Comparison of ENCODE assay signal across 9 cellular contexts in genomic region chr2:113167115-113167932, GRCh38. TPM values are rescaled to one million over a fixed set of nuclear protein-coding genes. Genes with fewer than 3 reads are reported as not detected.
A peak's percentile ranks its signal among the peaks of the same experiment; 100 is the strongest.
DNase-seq lines count a peak whose midpoint lies in the region; ATAC-seq and TF ChIP-seq lines count a peak whose summit lies in the region.
"Had no signal": no experiment of that assay in that cellular context is flagged by ENCODE, and none has a peak within 500 bp of the region (broad histone marks: within the 10 kb centered on the region; RNA-seq: fewer than 3 reads in every experiment).

No MANE protein-coding gene starts in this region.

- H3K79me2 ChIP-seq in mesendoderm (ENCODE audit: control insufficient read depth, insufficient read depth, low read length), result no peaks in the 10 kb centered on the region

- no peaks in the 10 kb centered on the region for H3K79me1 ChIP-seq in mesendoderm (ENCODE audit: low read length)

- H3K36me3 ChIP-seq in mucosa of rectum (ENCODE audit: control insufficient read depth in 2 of 2, insufficient read depth in 2 of 2, low read length in 2 of 2) (peaks cover 0 to 2% of the 10 kb centered on the region in 2 donors), mesendoderm (ENCODE audit: control insufficient read depth, insufficient read depth, low read length) (no peaks in the 10 kb centered on the region), sigmoid colon (no peaks in the 10 kb centered on the region)

- CTCF ChIA-PET in activated naive CD4-positive, alpha-beta T cell treated with anti-CD3 and anti-CD28 coated beads for 36 hours (lab: Charles Lee), result interaction anchor here (0.5 to 5.0 kb wide), 4 partner anchors 26 to 438 kb away, joined by 3 to 24 read pairs (median 4); no protein-coding TSS in a partner anchor

- H3K27me3 Mint-ChIP-seq in activated naive CD4-positive, alpha-beta T cell treated with anti-CD3 and anti-CD28 coated beads for 36 hours (ENCODE audit: low read depth), result no peaks in the 10 kb centered on the region

- no peak overlapping the region for H3K18ac ChIP-seq in mesendoderm (ENCODE audit: low read length)

- no peak for TF ChIP-seq POLR2A in sigmoid colon (IDR thresholded peaks at IDR 0.05)

- H2AK5ac ChIP-seq in mesendoderm (ENCODE audit: low read length), result no peak overlapping the region

- TF ChIP-seq EP300 in sigmoid colon (IDR thresholded peaks at IDR 0.05), result no peak

- H3K9ac ChIP-seq in mucosa of rectum (ENCODE audit: low read depth in 1 of 2, low read length in 2 of 2) (peak overlapping the region; percentile 58 to 63), mesendoderm (ENCODE audit: low read length) (no peak overlapping the region)

- no CpG with 5 or more reads among the region's 12 CpGs for WGBS in mesendoderm (ENCODE audit: extremely low coverage, insufficient coverage, low lambda C conversion rate)
- 22 to 57% methylated on average over 12 of the region's 12 CpGs for WGBS in sigmoid colon, 2 donors

- peaks cover 71% of the 10 kb centered on the region for H3K4me1 Mint-ChIP-seq in activated naive CD4-positive, alpha-beta T cell treated with anti-CD3 and anti-CD28 coated beads for 36 hours (ENCODE audit: low read depth)

- H4K5ac ChIP-seq in mesendoderm (ENCODE audit: low read length), result no peak overlapping the region

- H3K9me3 ChIP-seq in mucosa of rectum (ENCODE audit: control insufficient read depth in 2 of 2, low read length in 2 of 2), result no peaks in the 10 kb centered on the region
- H3K9me3 ChIP-seq in sigmoid colon, result no peaks in the 10 kb centered on the region

- DNase-seq in Right ventricle myocardium superior (no peak), cardiac septum (ENCODE audit: low spot score) (no peak), NCI-H1694 treated with DMSO at 0.1 percent for 48 hours (lab: John Stamatoyannopoulos, UW) (no peak), mesendoderm (no peak), sigmoid colon (no peak)
- peak; percentile 74 for DNase-seq in activated naive CD4-positive, alpha-beta T cell treated with anti-CD3 and anti-CD28 coated beads for 36 hours

- peak overlapping the region; percentile 61 for H3K4me3 Mint-ChIP-seq in activated naive CD4-positive, alpha-beta T cell treated with anti-CD3 and anti-CD28 coated beads for 36 hours

- H4K8ac ChIP-seq in mesendoderm (ENCODE audit: low read depth, low read length), result no peak overlapping the region

- H3K9me3 Mint-ChIP-seq in activated naive CD4-positive, alpha-beta T cell treated with anti-CD3 and anti-CD28 coated beads for 36 hours, result peaks cover 6% of the 10 kb centered on the region

- H3K56ac ChIP-seq in mesendoderm (ENCODE audit: low read length), result no peak overlapping the region

- H3K4me3 ChIP-seq in mucosa of rectum (ENCODE audit: low read length in 2 of 2) (peak overlapping the region in 1 of 2 donors; percentile 41), mesendoderm (ENCODE audit: low read length) (no peak overlapping the region), sigmoid colon (no peak overlapping the region)

- H2BK15ac ChIP-seq in mesendoderm (replicated peaks; ENCODE audit: low read depth), result no peak overlapping the region

- peaks cover 11% of the 10 kb centered on the region for H3K36me3 Mint-ChIP-seq in activated naive CD4-positive, alpha-beta T cell treated with anti-CD3 and anti-CD28 coated beads for 36 hours (ENCODE audit: low read depth)

- no peaks in the 10 kb centered on the region for H3K27me3 ChIP-seq in mucosa of rectum (ENCODE audit: control insufficient read depth in 2 of 2, insufficient read depth in 2 of 2, low read length in 2 of 2)
- no peaks in the 10 kb centered on the region for H3K27me3 ChIP-seq in mesendoderm (ENCODE audit: insufficient read depth, low read length, poor library complexity)
- H3K27me3 ChIP-seq in sigmoid colon, result no peaks in the 10 kb centered on the region

- no peak overlapping the region for H2BK5ac ChIP-seq in mesendoderm (ENCODE audit: low read length)

- H3K27ac ChIP-seq in mucosa of rectum (ENCODE audit: low read depth in 2 of 2, low read length in 2 of 2) (peak overlapping the region; percentile 88 to 90), mesendoderm (ENCODE audit: low read depth, low read length) (no peak overlapping the region), sigmoid colon (no peak overlapping the region)

- no peak overlapping the region for H3K23ac ChIP-seq in mesendoderm (ENCODE audit: low read length)

- ATAC-seq in Right ventricle myocardium superior (ENCODE audit: poor library complexity) (peak; percentile 80), HG02759 (IDR thresholded peaks at IDR 0.05; ENCODE audit: unreplicated experiment) (no peak)

- no peak overlapping the region for H2BK120ac ChIP-seq in mesendoderm (ENCODE audit: low read depth, low read length)

- H3K4me2 ChIP-seq in mesendoderm (ENCODE audit: low read length), result no peak overlapping the region

- H3K4me1 ChIP-seq in mucosa of rectum (ENCODE audit: control insufficient read depth in 2 of 2, insufficient read depth in 2 of 2, low read length in 2 of 2) (peaks cover 16 to 35% of the 10 kb centered on the region in 2 donors), mesendoderm (ENCODE audit: control insufficient read depth, low read depth, low read length) (no peaks in the 10 kb centered on the region), sigmoid colon (no peaks in the 10 kb centered on the region)

- intact Hi-C loops in Right ventricle myocardium superior (cut with DNase I) (no loop called here), cardiac septum (cut with DNase I) (no loop called here), sigmoid colon (cut with DNase I) (no loop called here)
- intact Hi-C loops in activated naive CD4-positive, alpha-beta T cell treated with anti-CD3 and anti-CD28 coated beads for 36 hours (cut with micrococcal nuclease), result loop anchor here (1.0 to 5.0 kb wide), 3 partner anchors 8 to 520 kb away; partner anchors contain the start of gene SLC20A1

- H3K4ac ChIP-seq in mesendoderm (ENCODE audit: low read depth, low read length), result no peak overlapping the region

- peak overlapping the region; percentile 99 for H3K27ac Mint-ChIP-seq in activated naive CD4-positive, alpha-beta T cell treated with anti-CD3 and anti-CD28 coated beads for 36 hours

- no peak for TF ChIP-seq CTCF in sigmoid colon (IDR thresholded peaks at IDR 0.05)

RNA-seq across cellular contexts. Expression of gene PSD4, which starts 6.4 kb away (rescaled TPM):
- total RNA-seq in Right ventricle myocardium superior (2.6 TPM), cardiac septum (2.3 TPM), sigmoid colon (1 to 10 TPM; 1.4 to 6.6 (median 2.0) TPM)
- total RNA-seq in activated naive CD4-positive, alpha-beta T cell treated with anti-CD3 and anti-CD28 coated beads for 36 hours, result 10 to 100 TPM; 85.9 to 87.4 TPM
- polyA plus RNA-seq in mesendoderm (2013, experiment 1 of 2), result 0.87 TPM
- polyA plus RNA-seq in mesendoderm (2013, experiment 2 of 2), result 0.90 TPM
- polyA plus RNA-seq in sigmoid colon, result 10 to 100 TPM; 15.0 to 51.6 (median 22.9) TPM

RNA-seq across cellular contexts. Expression of gene IL1RN, which starts 39.9 kb away (rescaled TPM):
- 0.51 TPM for total RNA-seq in Right ventricle myocardium superior
- 0.59 TPM for total RNA-seq in cardiac septum
- total RNA-seq in activated naive CD4-positive, alpha-beta T cell treated with anti-CD3 and anti-CD28 coated beads for 36 hours, result 1 to 10 TPM in 1 of 2 experiments, under 1 TPM in 1; 0.77 to 1.2 TPM
- polyA plus RNA-seq in mesendoderm (2013, experiment 1 of 2), result 0.03 TPM
- polyA plus RNA-seq in mesendoderm (2013, experiment 2 of 2), result 0.06 TPM
- 1 to 10 TPM in 1 of 4 donors, under 1 TPM in 1, not detected in 2; 0.55 to 1.6 TPM for total RNA-seq in sigmoid colon
- polyA plus RNA-seq in sigmoid colon, result 10 to 100 TPM in 2 of 3 donors, 1 to 10 TPM in 1; 6.6 to 19.9 (median 11.1) TPM
- polyA plus RNA-seq: BJ had no signal

Comparison
In these comparisons a context has a peak if more than half of its experiments do, and no peak if none do; other contexts are left out.
1. H3K27ac ChIP-seq: peak in mucosa of rectum (2 of 2); none in mesendoderm (single experiment) and sigmoid colon (0 of 4).
2. RNA of gene PSD4, which starts 6.4 kb away (total RNA-seq): 85.9 to 87.4 TPM in activated naive CD4-positive, alpha-beta T cell treated with anti-CD3 and anti-CD28 coated beads for 36 hours; 2.6 TPM in Right ventricle myocardium superior (single experiment), 1.4 to 6.6 TPM in sigmoid colon and 2.3 TPM in cardiac septum (single experiment); every median in the first group is over 10 times any median in the second.